8 cellular contexts compared by ENCODE assay signal in genomic region chr18:26710460-26711096, GRCh38.
DNase-seq lines count a peak whose midpoint lies in the region; ATAC-seq and TF ChIP-seq lines count a peak whose summit lies in the region.

No MANE protein-coding gene starts in this region.

- H3K9me3 ChIP-seq in aorta (ENCODE audit: control insufficient read depth, low read length) = no peaks in the 10 kb centered on the region

- no peak overlapping the region for H3K27ac ChIP-seq in aorta (ENCODE audit: low read depth in 1 of 2, low read length in 2 of 2)
- no peak overlapping the region for H3K27ac ChIP-seq in foreskin keratinocyte

- no peaks in the 10 kb centered on the region for H3K4me1 ChIP-seq in aorta (ENCODE audit: control insufficient read depth in 1 of 2, insufficient read depth in 2 of 2, low read length in 2 of 2)
- no peaks in the 10 kb centered on the region for H3K4me1 ChIP-seq in foreskin keratinocyte

- ATAC-seq in GM19395 (IDR thresholded peaks at IDR 0.05; ENCODE audit: unreplicated experiment) = peak; percentile 92
- ATAC-seq in HG03135 (IDR thresholded peaks at IDR 0.05; ENCODE audit: unreplicated experiment) = peak; percentile 74
- ATAC-seq in aorta (ENCODE audit: low FRiP score) = no peak
- no peak for ATAC-seq in foreskin keratinocyte

- DNase-seq in GF-D8 (lab: John Stamatoyannopoulos, UW) (peak; percentile 88), SKM-1 treated with dmso at 0.1 percent for 144 hours (lab: John Stamatoyannopoulos, UW; ENCODE audit: unreplicated experiment) (peak; percentile 78), aorta (no peak), foreskin keratinocyte (no peak)
- no peak for DNase-seq in activated T-cell treated with anti-CD3 and anti-CD28 coated beads, Interleukin-2, amount 50 U/mL, for 1 hour
- DNase-seq in central memory CD4-positive, alpha-beta T cell = no peak

- intact Hi-C loops in aorta (cut with DNase I) = no loop called here

- no peaks in the 10 kb centered on the region for H3K36me3 ChIP-seq in aorta (ENCODE audit: control insufficient read depth in 1 of 2, insufficient read depth in 2 of 2, low read length in 1 of 2)

- no peak overlapping the region for H3K4me3 ChIP-seq in aorta (ENCODE audit: low read length in 2 of 2)

- TF ChIP-seq CTCF in foreskin keratinocyte (conservative IDR thresholded peaks at IDR 0.05) = no peak

- WGBS in aorta, 2 donors = 56 to 69% methylated on average over 4 of the region's 4 CpGs

- no peaks in the 10 kb centered on the region for H3K27me3 ChIP-seq in aorta (ENCODE audit: control insufficient read depth in 1 of 2, insufficient read depth in 2 of 2, low read length in 1 of 2)
- H3K27me3 ChIP-seq in foreskin keratinocyte = no peaks in the 10 kb centered on the region

Comparison
In these comparisons a context has a peak if more than half of its experiments do, and no peak if none do; other contexts are left out.
1. DNase-seq: peak in GF-D8 (single experiment) and SKM-1 treated with dmso at 0.1 percent for 144 hours (single experiment); none in aorta (0 of 2), activated T-cell treated with anti-CD3 and anti-CD28 coated beads, Interleukin-2, amount 50 U/mL, for 1 hour (single experiment), central memory CD4-positive, alpha-beta T cell (single experiment) and foreskin keratinocyte (0 of 2).
2. ATAC-seq: peak in GM19395 (single experiment) and HG03135 (single experiment); none in aorta (single experiment) and foreskin keratinocyte (single experiment).